Comparison of ENCODE assay signal across 8 cellular contexts in the genomic region with DNA sequence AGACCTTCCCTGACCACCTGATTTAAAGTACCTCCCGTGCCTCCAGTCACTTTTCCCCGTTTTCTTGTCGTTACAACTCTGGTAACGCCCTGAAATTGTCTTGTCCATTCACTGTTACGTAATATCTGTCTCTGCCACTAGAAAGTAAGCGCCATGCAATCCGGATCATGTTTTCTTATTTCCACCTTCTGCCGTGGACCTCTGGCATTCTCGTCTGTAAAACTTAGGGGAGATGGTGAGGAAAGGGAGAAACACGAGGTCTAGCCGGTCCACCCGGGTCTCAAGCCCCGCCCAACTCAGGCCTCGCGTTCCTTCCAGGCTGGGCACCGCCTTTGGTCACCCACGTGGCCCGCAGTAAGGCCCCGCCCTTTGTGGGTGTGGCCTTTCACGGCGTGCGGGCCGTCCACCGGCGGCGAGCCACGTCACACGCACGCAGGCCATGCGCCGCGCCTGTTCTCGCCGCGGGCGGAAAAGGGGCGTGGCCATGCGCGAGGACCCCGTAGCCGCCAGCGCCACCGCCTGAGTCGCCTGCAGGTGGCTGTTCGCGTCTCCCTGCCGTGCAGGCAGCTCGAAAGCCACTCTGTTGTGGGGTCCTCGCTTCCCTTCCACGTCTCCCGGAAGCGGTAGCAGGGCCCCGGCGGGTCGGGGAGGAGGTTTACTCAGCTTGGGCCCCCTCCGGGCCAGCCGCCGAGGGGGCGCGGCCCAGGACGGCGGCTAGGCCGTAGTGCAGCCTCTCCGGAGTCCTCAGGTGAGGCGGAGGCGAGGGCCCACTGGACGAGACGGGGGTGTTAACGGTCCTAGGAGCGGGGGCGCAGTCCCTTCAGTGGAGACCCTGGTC. TPM values are rescaled to one million over a fixed set of nuclear protein-coding genes. Genes with fewer than 3 reads are reported as not detected.
DNase-seq lines count a peak whose midpoint lies in the region; ATAC-seq and TF ChIP-seq lines count a peak whose summit lies in the region.

A gene with protein sequence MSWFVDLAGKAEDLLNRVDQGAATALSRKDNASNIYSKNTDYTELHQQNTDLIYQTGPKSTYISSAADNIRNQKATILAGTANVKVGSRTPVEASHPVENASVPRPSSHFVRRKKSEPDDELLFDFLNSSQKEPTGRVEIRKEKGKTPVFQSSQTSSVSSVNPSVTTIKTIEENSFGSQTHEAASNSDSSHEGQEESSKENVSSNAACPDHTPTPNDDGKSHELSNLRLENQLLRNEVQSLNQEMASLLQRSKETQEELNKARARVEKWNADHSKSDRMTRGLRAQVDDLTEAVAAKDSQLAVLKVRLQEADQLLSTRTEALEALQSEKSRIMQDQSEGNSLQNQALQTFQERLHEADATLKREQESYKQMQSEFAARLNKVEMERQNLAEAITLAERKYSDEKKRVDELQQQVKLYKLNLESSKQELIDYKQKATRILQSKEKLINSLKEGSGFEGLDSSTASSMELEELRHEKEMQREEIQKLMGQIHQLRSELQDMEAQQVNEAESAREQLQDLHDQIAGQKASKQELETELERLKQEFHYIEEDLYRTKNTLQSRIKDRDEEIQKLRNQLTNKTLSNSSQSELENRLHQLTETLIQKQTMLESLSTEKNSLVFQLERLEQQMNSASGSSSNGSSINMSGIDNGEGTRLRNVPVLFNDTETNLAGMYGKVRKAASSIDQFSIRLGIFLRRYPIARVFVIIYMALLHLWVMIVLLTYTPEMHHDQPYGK (plus strand): TSS at position 597 of the 838 bp plus-strand sequence. CDS start 3,133 bp downstream, outside the sequence.

- H3K4me3 ChIP-seq in smooth muscle cell, result peak within 1 kb of the TSS; percentile 85

- H3K79me2 ChIP-seq in smooth muscle cell (ENCODE audit: low read depth), result peaks cover 41% of the 10 kb centered on the region

- no peaks in the 10 kb centered on the region for H3K27me3 ChIP-seq in smooth muscle cell (ENCODE audit: low read depth)

- peak within 1 kb of the TSS; percentile 85 for H3K27ac Mint-ChIP-seq in activated B cell treated with CpG ODN at 0.5 μM for 24 hours

- TF ChIP-seq POLR2A in GM18951 (IDR thresholded peaks at IDR 0.05; ENCODE audit: extremely low read depth, insufficient read depth, insufficient read length), result peak; percentile 87

- H3K27ac ChIP-seq in caudate nucleus (ENCODE audit: low read depth, low read length), result peak within 1 kb of the TSS; percentile 75
- H3K27ac ChIP-seq in smooth muscle cell (ENCODE audit: low read depth), result peak within 1 kb of the TSS; percentile 94

- H3K27me3 Mint-ChIP-seq in activated B cell treated with CpG ODN at 0.5 μM for 24 hours, result no peaks in the 10 kb centered on the region

- H3K9ac ChIP-seq in smooth muscle cell (ENCODE audit: low read depth), result peak within 1 kb of the TSS; percentile 99

- H2AFZ ChIP-seq in smooth muscle cell (ENCODE audit: low read depth), result peak within 1 kb of the TSS; percentile 56

- H3K4me1 Mint-ChIP-seq in activated B cell treated with CpG ODN at 0.5 μM for 24 hours, result peaks cover 33% of the 10 kb centered on the region

- DNase-seq in AG08395 (ENCODE audit: low spot score) (peak; percentile 97), NCI-H345 (lab: John Stamatoyannopoulos, UW) (peak; percentile 98), activated B cell treated with CpG ODN at 0.5 μM for 24 hours (peak; percentile 99), caudate nucleus (lab: John Stamatoyannopoulos, UW) (peak; percentile 66 to 99 (median 98)), iPS-NIHi7 (ENCODE audit: extremely low spot score) (peak; percentile 96), smooth muscle cell (lab: John Stamatoyannopoulos, UW; ENCODE audit: unreplicated experiment) (peak; percentile 88)

- intact Hi-C loops in activated B cell treated with CpG ODN at 0.5 μM for 24 hours (cut with micrococcal nuclease), result loop anchor here (1.0 to 5.0 kb wide), 9 partner anchors 19 to 754 kb away; a partner anchor contains a TSS

- POLR2A ChIA-PET in activated B cell treated with CpG ODN at 0.5 μM for 24 hours (lab: Charles Lee), result interaction anchor here (0.6 to 1.5 kb wide), 10 partner anchors 18 to 1244 kb away, joined by 3 to 9 read pairs (median 4); a partner anchor contains a TSS

- peaks cover 16% of the 10 kb centered on the region for H3K9me3 Mint-ChIP-seq in activated B cell treated with CpG ODN at 0.5 μM for 24 hours

- peaks cover 10% of the 10 kb centered on the region for H4K20me1 ChIP-seq in smooth muscle cell (ENCODE audit: low read depth)

- TF ChIP-seq CTCF in activated B cell treated with CpG ODN at 0.5 μM for 24 hours (IDR thresholded peaks at IDR 0.05) (no peak), smooth muscle cell (IDR thresholded peaks at IDR 0.05; ENCODE audit: borderline replicate concordance, insufficient read depth, poor library complexity, severe bottlenecking) (no peak)

- CTCF ChIA-PET in activated B cell treated with CpG ODN at 0.5 μM for 24 hours (lab: Charles Lee), result no interaction called here

- ATAC-seq in HG03196 (IDR thresholded peaks at IDR 0.05; ENCODE audit: unreplicated experiment) (peak; percentile 98), activated B cell treated with CpG ODN at 0.5 μM for 24 hours (ENCODE audit: low read depth) (peak; percentile 92)

- H3K4me2 ChIP-seq in smooth muscle cell, result peak within 1 kb of the TSS; percentile 95

- peaks cover 27% of the 10 kb centered on the region for H3K36me3 Mint-ChIP-seq in activated B cell treated with CpG ODN at 0.5 μM for 24 hours (ENCODE audit: low read depth)

- H3K4me1 ChIP-seq in smooth muscle cell (ENCODE audit: low read depth), result peaks cover 12% of the 10 kb centered on the region

- H3K9me3 ChIP-seq in smooth muscle cell (replicated peaks; ENCODE audit: low read depth), result peaks cover 4% of the 10 kb centered on the region

- WGBS in smooth muscle cell (ENCODE audit: low lambda C conversion rate), result 2% methylated on average over 71 of the region's 71 CpGs

- in situ Hi-C loops in GM18951 (cut with MboI; ENCODE audit: low sequenced_read_pairs, unreplicated experiment), result loop anchor here (25.0 kb wide), 1 partner anchor 682 kb away; a partner anchor contains a TSS

- H3K4me3 Mint-ChIP-seq in activated B cell treated with CpG ODN at 0.5 μM for 24 hours, result peak within 1 kb of the TSS; percentile 95

- peaks cover 6% of the 10 kb centered on the region for H3F3A ChIP-seq in smooth muscle cell (ENCODE audit: low read depth)

- H3K36me3 ChIP-seq in smooth muscle cell (ENCODE audit: low read depth), result peaks cover 11% of the 10 kb centered on the region

RNA-seq across cellular contexts. Expression of the gene that starts here (rescaled TPM):
- 16.6 and 18.0 TPM in 2 replicates for total RNA-seq in activated B cell treated with CpG ODN at 0.5 μM for 24 hours
- total RNA-seq in smooth muscle cell, result 70.3 and 76.7 TPM in 2 replicates
- polyA plus RNA-seq in smooth muscle cell, result 50.6 and 67.0 TPM in 2 replicates

Comparison
In these comparisons a context has a peak if more than half of its experiments do, and no peak if none do; other contexts are left out.
1. Peak in every context shown above with its lines: DNase-seq, ATAC-seq, H3K4me3 ChIP-seq and H3K27ac ChIP-seq.